ENCODE assay signal across 19 cellular contexts in the genomic region with DNA sequence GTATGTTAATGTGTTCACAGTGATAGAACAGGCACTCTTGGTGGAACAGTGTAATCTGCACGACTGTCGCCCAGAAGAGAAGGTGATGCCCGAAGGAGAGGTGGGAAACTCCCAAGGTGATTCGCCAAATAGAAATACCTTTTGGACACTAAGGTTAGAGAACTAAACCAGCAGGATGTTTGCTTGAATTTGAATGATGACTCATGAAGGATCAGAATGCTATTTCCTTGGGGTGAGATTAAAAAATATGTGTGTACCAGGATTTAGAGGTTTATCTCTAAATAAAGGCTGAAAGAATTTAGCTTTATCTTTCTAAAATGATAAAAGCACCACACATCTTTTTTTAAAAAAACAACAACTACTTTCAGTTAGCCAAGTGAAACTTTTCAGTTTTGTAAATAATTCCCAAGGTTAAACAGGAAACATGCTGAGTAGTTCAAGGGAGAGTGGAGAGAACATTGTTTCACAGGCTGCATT.
DNase-seq lines count a peak whose midpoint lies in the region; ATAC-seq and TF ChIP-seq lines count a peak whose summit lies in the region.
"Had no signal": no experiment of that assay in that cellular context is flagged by ENCODE, and none has a peak within 500 bp of the region (broad histone marks: within the 10 kb centered on the region; RNA-seq: fewer than 3 reads in every experiment).

No MANE protein-coding gene starts in this region.

- peaks cover 4% of the 10 kb centered on the region for H3K4me1 ChIP-seq in adipocyte (ENCODE audit: control insufficient read depth, insufficient read depth, low read length)
- H3K4me1 ChIP-seq in thyroid gland = peaks cover 10 to 19% of the 10 kb centered on the region in 2 donors
- H3K4me1 ChIP-seq: tibial nerve had no signal

- peaks cover 5% of the 10 kb centered on the region for H3K9me3 ChIP-seq in adipocyte (ENCODE audit: control insufficient read depth, low read length)
- no peaks in the 10 kb centered on the region for H3K9me3 ChIP-seq in thyroid gland
- H3K9me3 ChIP-seq: ovary, SJCRH30 had no signal

- ATAC-seq in HG03354 (IDR thresholded peaks at IDR 0.05; ENCODE audit: poor library complexity, severe bottlenecking, unreplicated experiment) = no peak
- ATAC-seq in GM18870 (IDR thresholded peaks at IDR 0.05; ENCODE audit: unreplicated experiment) = no peak
- ATAC-seq: activated naive CD4-positive, alpha-beta T cell treated with anti-CD3 and anti-CD28 coated beads, Interleukin-2, amount 50 U/mL, for 72 hours; CD8-positive, alpha-beta T cell; stimulated activated effector memory CD8-positive, alpha-beta T cell treated with anti-CD3 and anti-CD28 coated beads, Interleukin-12 subunit alpha, Interleukin-12 subunit beta, amount 100 ng/mL, for 72 hours had no signal

- intact Hi-C loops in thyroid gland (cut with DNase I) = no loop called here

- H3K27me3 ChIP-seq in adipocyte (replicated peaks; ENCODE audit: control insufficient read depth, insufficient read depth, low read length) (no peaks in the 10 kb centered on the region), thyroid gland (no peaks in the 10 kb centered on the region)
- H3K27me3 ChIP-seq: ovary, SJCRH30, tibial nerve had no signal

- H3K9ac ChIP-seq in adipocyte (ENCODE audit: low read length) = no peak overlapping the region

- DNase-seq in HS-27A (ENCODE audit: low read depth) (peak; percentile 17), adipocyte (ENCODE audit: low read depth) (peak; percentile 25), fibroblast of villous mesenchyme (ENCODE audit: low read depth) (peak; percentile 54), thyroid gland (no peak), CD1c-positive myeloid dendritic cell (ENCODE audit: extremely low spot score) (no peak), SKM-1 (lab: John Stamatoyannopoulos, UW; ENCODE audit: unreplicated experiment) (no peak)
- DNase-seq: activated CD4-positive, alpha-beta T cell treated with anti-CD3 and anti-CD28 coated beads, Interleukin-2, amount 10 ng/mL, durations not matched to agents 24 days and 14 days; activated T-cell treated with anti-CD3 and anti-CD28 coated beads for 4 hours; CD8-positive, alpha-beta T cell; H9; kidney; NCI-H1048; ovary had no signal

- WGBS in thyroid gland, 2 donors = 45 to 56% methylated on average over 4 of the region's 4 CpGs

- peak overlapping the region; percentile 3 to 24 (median 22) for H3K27ac ChIP-seq in thyroid gland
- H3K27ac ChIP-seq: ovary, tibial nerve had no signal

- H3K36me3 ChIP-seq in adipocyte (ENCODE audit: control insufficient read depth, insufficient read depth, low read length, severe bottlenecking) (no peaks in the 10 kb centered on the region), thyroid gland (no peaks in the 10 kb centered on the region)
- H3K36me3 ChIP-seq: ovary, SJCRH30, tibial nerve had no signal

- no peak for TF ChIP-seq CTCF in fibroblast of villous mesenchyme (IDR thresholded peaks at IDR 0.05; ENCODE audit: insufficient read depth, low read depth, low read length)
- TF ChIP-seq CTCF in thyroid gland (IDR thresholded peaks at IDR 0.05) = no peak

- no peak for TF ChIP-seq POLR2A in thyroid gland (IDR thresholded peaks at IDR 0.05)

- no peak overlapping the region for H3K4me3 ChIP-seq in adipocyte (ENCODE audit: low read length)
- no peak overlapping the region for H3K4me3 ChIP-seq in fibroblast of villous mesenchyme (ENCODE audit: low read depth, low read length)
- no peak overlapping the region for H3K4me3 ChIP-seq in thyroid gland (replicated peaks in 1 of 3)
- H3K4me3 ChIP-seq: ovary, SJCRH30, tibial nerve had no signal

Comparison
In these comparisons a context has a peak if more than half of its experiments do, and no peak if none do; other contexts are left out.
1. DNase-seq: peak in HS-27A (single experiment), adipocyte (single experiment) and fibroblast of villous mesenchyme (single experiment); none in thyroid gland (0 of 2), CD1c-positive myeloid dendritic cell (single experiment) and SKM-1 (single experiment).